ENCODE assay signal across 12 cellular contexts in the genomic region with DNA sequence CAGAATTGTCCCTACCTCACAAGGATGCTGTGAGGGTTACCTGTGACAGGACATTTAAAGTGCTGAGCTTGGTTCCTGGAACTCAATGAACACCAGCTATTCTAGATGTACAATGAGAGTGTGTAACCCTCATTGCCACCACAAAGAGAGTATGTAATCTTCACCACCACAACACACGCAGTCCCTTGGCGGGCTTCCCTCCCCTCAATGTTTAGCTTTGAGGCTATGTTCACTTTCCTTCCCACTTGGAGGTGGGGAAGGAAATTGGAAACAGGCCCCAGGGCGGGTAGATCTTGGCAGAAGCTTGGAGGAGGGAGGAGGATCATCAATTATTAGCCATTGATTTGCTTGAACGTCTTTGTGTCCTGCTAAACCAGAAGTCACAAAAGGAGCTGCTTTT. TPM values are rescaled to one million over a fixed set of nuclear protein-coding genes. Genes with fewer than 3 reads are reported as not detected.
DNase-seq lines count a peak whose midpoint lies in the region; ATAC-seq and TF ChIP-seq lines count a peak whose summit lies in the region.
"Had no signal": no experiment of that assay in that cellular context is flagged by ENCODE, and none has a peak within 500 bp of the region (broad histone marks: within the 10 kb centered on the region; RNA-seq: fewer than 3 reads in every experiment).

No MANE protein-coding gene starts in this region.

- H3K27ac Mint-ChIP-seq in endodermal cell = peak overlapping the region; percentile 24
- H3K27ac Mint-ChIP-seq in nephron = peak overlapping the region; percentile 95 to 99 (median 97)

- whole genome bisulfite sequencing in endodermal cell (ENCODE audit: insufficient coverage in 1 of 2, insufficient read length in 1 of 2), 2 experiments = 67 to 80% methylated on average over 1 to 4 of the region's 4 CpGs

- H3K4me1 Mint-ChIP-seq in endodermal cell (peaks cover 24% of the 10 kb centered on the region), nephron (peaks cover 58% of the 10 kb centered on the region)

- intact Hi-C loops in left cardiac atrium (cut with DNase I) = loop anchor here (10.0 kb wide), 2 partner anchors 47 to 73 kb away; no protein-coding TSS in a partner anchor

- H3K36me3 ChIP-seq in right atrium auricular region (no peaks in the 10 kb centered on the region), endodermal cell (ENCODE audit: control insufficient read depth, insufficient read depth, low read length) (no peaks in the 10 kb centered on the region)
- H3K36me3 ChIP-seq: neutrophil had no signal

- peak overlapping the region; percentile 95 to 98 for H3K27ac ChIP-seq in right atrium auricular region
- H3K27ac ChIP-seq in endodermal cell (ENCODE audit: low read depth, low read length) = no peak overlapping the region
- H3K27ac ChIP-seq: neutrophil had no signal

- H3K9me3 ChIP-seq in right atrium auricular region (no peaks in the 10 kb centered on the region), endodermal cell (ENCODE audit: control insufficient read depth, low read length) (no peaks in the 10 kb centered on the region)
- H3K9me3 ChIP-seq: neutrophil had no signal

- H3K4me3 Mint-ChIP-seq in endodermal cell (no peak overlapping the region), nephron (peak overlapping the region; percentile 10 to 57 (median 51))

- H3K9me3 Mint-ChIP-seq in endodermal cell = no peaks in the 10 kb centered on the region
- no peaks in the 10 kb centered on the region for H3K9me3 Mint-ChIP-seq in nephron

- H3K9ac ChIP-seq in endodermal cell (ENCODE audit: extremely low read depth, low read length, poor library complexity, severe bottlenecking) = no peak overlapping the region

- H3K4me1 ChIP-seq in right atrium auricular region (peaks cover 0 to 51% of the 10 kb centered on the region in 2 donors), endodermal cell (ENCODE audit: control insufficient read depth, insufficient read depth, low read length) (peaks cover 8% of the 10 kb centered on the region)

- DNase-seq in right atrium auricular region (ENCODE audit: low spot score) (no peak), left cardiac atrium (no peak), endodermal cell (no peak), NCI-H2227 (lab: John Stamatoyannopoulos, UW; ENCODE audit: unreplicated experiment) (no peak)
- DNase-seq: activated CD8-positive, alpha-beta memory T cell treated with anti-CD3 and anti-CD28 coated beads, Interleukin-2, amount 50 U/mL, for 4 hours; DMS79 treated with DMSO at 0.1 percent for 48 hours; stimulated activated naive CD4-positive, alpha-beta T cell had no signal

- H3K36me3 Mint-ChIP-seq in endodermal cell (ENCODE audit: low read depth) = no peaks in the 10 kb centered on the region
- no peaks in the 10 kb centered on the region for H3K36me3 Mint-ChIP-seq in nephron (ENCODE audit: low read depth)

- TF ChIP-seq CTCF in right atrium auricular region (IDR thresholded peaks at IDR 0.05) (no peak), endodermal cell (conservative IDR thresholded peaks at IDR 0.05) (no peak), nephron (IDR thresholded peaks at IDR 0.05; ENCODE audit: unreplicated experiment in 3 of 3) (no peak)

- ATAC-seq in left cardiac atrium (no peak), GM19467 (IDR thresholded peaks at IDR 0.05; ENCODE audit: unreplicated experiment) (no peak), HG03439 (IDR thresholded peaks at IDR 0.05; ENCODE audit: unreplicated experiment) (no peak), GM21423 (IDR thresholded peaks at IDR 0.05; ENCODE audit: unreplicated experiment) (no peak)

- peaks cover 19% of the 10 kb centered on the region for H3K27me3 Mint-ChIP-seq in endodermal cell (ENCODE audit: insufficient read depth)
- H3K27me3 Mint-ChIP-seq in nephron (ENCODE audit: low read depth) = peaks cover 10% of the 10 kb centered on the region

- H3K27me3 ChIP-seq in right atrium auricular region (no peaks in the 10 kb centered on the region), endodermal cell (ENCODE audit: control insufficient read depth, insufficient read depth, low read length, poor library complexity, severe bottlenecking) (no peaks in the 10 kb centered on the region)

- H3K4me3 ChIP-seq in right atrium auricular region (no peak overlapping the region), endodermal cell (ENCODE audit: low read length) (no peak overlapping the region)

RNA-seq across cellular contexts. Expression of a gene that starts 8.2 kb away (rescaled TPM):
- total RNA-seq in right atrium auricular region (10 to 100 TPM; 31.2 to 34.4 TPM), left cardiac atrium (10 to 100 TPM; 19.8 to 27.5 TPM), endodermal cell (1 to 10 TPM; 7.4 to 9.9 TPM)
- 3.6 TPM for polyA plus RNA-seq in endodermal cell (2013, experiment 1 of 2)
- 2.7 TPM for polyA plus RNA-seq in endodermal cell (2013, experiment 2 of 2)

RNA-seq across cellular contexts. Expression of a gene that starts 52.1 kb away (rescaled TPM):
- 10 to 100 TPM; 14.4 to 19.1 TPM for total RNA-seq in right atrium auricular region
- 10 to 100 TPM; 14.0 to 18.7 TPM for total RNA-seq in left cardiac atrium
- 10 to 100 TPM; 13.1 to 22.7 TPM for total RNA-seq in endodermal cell
- 37.3 TPM for polyA plus RNA-seq in endodermal cell (2013, experiment 1 of 2)
- 34.7 TPM for polyA plus RNA-seq in endodermal cell (2013, experiment 2 of 2)
